In genomic region chr1:155744711-155745283, GRCh38 we compare ENCODE assay signal across 8 cellular contexts. TPM values are rescaled to one million over a fixed set of nuclear protein-coding genes. Genes with fewer than 3 reads are reported as not detected.
DNase-seq lines count a peak whose midpoint lies in the region; ATAC-seq and TF ChIP-seq lines count a peak whose summit lies in the region.

No MANE protein-coding gene starts in this region.

- no peaks in the 10 kb centered on the region for H3K9me3 Mint-ChIP-seq in activated CD4-positive, alpha-beta T cell treated with anti-CD3 and anti-CD28 coated beads for 36 hours (ENCODE audit: low read depth)
- H3K9me3 Mint-ChIP-seq in activated naive CD8-positive, alpha-beta T cell treated with anti-CD3 and anti-CD28 coated beads, Interleukin-2, amount 50 U/mL, for 24 hours = no peaks in the 10 kb centered on the region

- WGBS in testis, 2 donors = 52 to 65% methylated on average over 9 of the region's 9 CpGs

- H3K9me3 ChIP-seq in left lung (no peaks in the 10 kb centered on the region), testis (no peaks in the 10 kb centered on the region)

- peak overlapping the region; percentile 90 for H3K4me3 Mint-ChIP-seq in activated CD4-positive, alpha-beta T cell treated with anti-CD3 and anti-CD28 coated beads for 36 hours
- H3K4me3 Mint-ChIP-seq in activated naive CD8-positive, alpha-beta T cell treated with anti-CD3 and anti-CD28 coated beads, Interleukin-2, amount 50 U/mL, for 24 hours = peak overlapping the region; percentile 88

- peaks cover 10% of the 10 kb centered on the region for H3K36me3 Mint-ChIP-seq in activated CD4-positive, alpha-beta T cell treated with anti-CD3 and anti-CD28 coated beads for 36 hours (ENCODE audit: low read depth)
- peaks cover 14% of the 10 kb centered on the region for H3K36me3 Mint-ChIP-seq in activated naive CD8-positive, alpha-beta T cell treated with anti-CD3 and anti-CD28 coated beads, Interleukin-2, amount 50 U/mL, for 24 hours (ENCODE audit: low read depth)

- H3K4me1 ChIP-seq in left lung (peaks cover 0 to 8% of the 10 kb centered on the region in 2 donors), testis (no peaks in the 10 kb centered on the region)

- H3K4me3 ChIP-seq in left lung (peak overlapping the region; percentile 53 to 58), testis (peak overlapping the region; percentile 52 to 72)

- H3K27me3 Mint-ChIP-seq in activated CD4-positive, alpha-beta T cell treated with anti-CD3 and anti-CD28 coated beads for 36 hours = no peaks in the 10 kb centered on the region
- no peaks in the 10 kb centered on the region for H3K27me3 Mint-ChIP-seq in activated naive CD8-positive, alpha-beta T cell treated with anti-CD3 and anti-CD28 coated beads, Interleukin-2, amount 50 U/mL, for 24 hours

- POLR2A ChIA-PET in activated CD4-positive, alpha-beta T cell treated with anti-CD3 and anti-CD28 coated beads for 36 hours (lab: Charles Lee) = interaction anchor here (0.6 kb wide), 2 partner anchors 18 to 114 kb away, joined by 3 read pairs; no protein-coding TSS in a partner anchor

- intact Hi-C loops in activated CD4-positive, alpha-beta T cell treated with anti-CD3 and anti-CD28 coated beads for 36 hours (cut with DNase I, micrococcal nuclease) = loop anchor here in 1 of 2 experiments (1.0 to 5.0 kb wide), 6 partner anchors 57 to 594 kb away; partner anchors contain the start of genes CCT3, DAP3, KHDC4 and RIT1
- intact Hi-C loops in left lung (cut with DNase I) = no loop called here
- intact Hi-C loops in testis (cut with DNase I; ENCODE audit: low total_unique reads) = no loop called here

- H3K36me3 ChIP-seq in left lung (peaks cover 0 to 17% of the 10 kb centered on the region in 2 donors), testis (ENCODE audit: low read depth, missing control alignments) (no peaks in the 10 kb centered on the region)

- TF ChIP-seq POLR2A in testis (IDR thresholded peaks at IDR 0.05) = no peak

- TF ChIP-seq CTCF in left lung (IDR thresholded peaks at IDR 0.05) (no peak), testis (IDR thresholded peaks at IDR 0.05) (no peak)

- no peak for ATAC-seq in activated CD4-positive, alpha-beta T cell treated with anti-CD3 and anti-CD28 coated beads for 36 hours
- no peak for ATAC-seq in activated naive CD8-positive, alpha-beta T cell treated with anti-CD3 and anti-CD28 coated beads, Interleukin-2, amount 50 U/mL, for 24 hours
- ATAC-seq in left lung = no peak
- ATAC-seq in HG03280 (IDR thresholded peaks at IDR 0.05; ENCODE audit: unreplicated experiment) = no peak

- H3K4me1 Mint-ChIP-seq in activated CD4-positive, alpha-beta T cell treated with anti-CD3 and anti-CD28 coated beads for 36 hours = peaks cover 4% of the 10 kb centered on the region
- H3K4me1 Mint-ChIP-seq in activated naive CD8-positive, alpha-beta T cell treated with anti-CD3 and anti-CD28 coated beads, Interleukin-2, amount 50 U/mL, for 24 hours = peaks cover 12% of the 10 kb centered on the region

- CTCF ChIA-PET in activated CD4-positive, alpha-beta T cell treated with anti-CD3 and anti-CD28 coated beads for 36 hours (lab: Charles Lee) = interaction anchor here (0.7 to 1.0 kb wide), 3 partner anchors 16 to 276 kb away, joined by 3 to 4 read pairs (median 4); partner anchors contain the start of gene GON4L

- H3K27me3 ChIP-seq in left lung (no peaks in the 10 kb centered on the region), testis (no peaks in the 10 kb centered on the region)

- H3K27ac ChIP-seq in left lung = peak overlapping the region; percentile 65 to 73
- H3K27ac ChIP-seq in testis = peak overlapping the region; percentile 21 to 27

- no peak for DNase-seq in activated CD4-positive, alpha-beta T cell treated with anti-CD3 and anti-CD28 coated beads for 36 hours
- no peak for DNase-seq in activated CD4-positive, alpha-beta T cell treated with anti-CD3 and anti-CD28 coated beads, Interleukin-2, amount 50 U/mL, for 1 hour
- no peak for DNase-seq in activated naive CD8-positive, alpha-beta T cell treated with anti-CD3 and anti-CD28 coated beads, Interleukin-2, amount 50 U/mL, for 24 hours
- DNase-seq in left lung (no peak), testis (no peak), DMS114 treated with DMSO at 0.1 percent for 48 hours (lab: John Stamatoyannopoulos, UW; ENCODE audit: unreplicated experiment) (no peak), ecto neural progenitor cell (ENCODE audit: low spot score) (no peak)

- peak overlapping the region; percentile 78 for H3K27ac Mint-ChIP-seq in activated CD4-positive, alpha-beta T cell treated with anti-CD3 and anti-CD28 coated beads for 36 hours
- peak overlapping the region; percentile 87 for H3K27ac Mint-ChIP-seq in activated naive CD8-positive, alpha-beta T cell treated with anti-CD3 and anti-CD28 coated beads, Interleukin-2, amount 50 U/mL, for 24 hours

RNA-seq across cellular contexts. Expression of gene DAP3, which starts 55.9 kb away (rescaled TPM):
- total RNA-seq in activated CD4-positive, alpha-beta T cell treated with anti-CD3 and anti-CD28 coated beads for 36 hours = 100 to 1,000 TPM; 159 to 162 TPM
- 100 to 1,000 TPM in 1 of 2 donors, 10 to 100 TPM in 1; 71.7 to 102 TPM for total RNA-seq in left lung
- total RNA-seq in testis = 100 to 1,000 TPM; 277 to 286 TPM
- 121 TPM for polyA plus RNA-seq in testis (ENCODE audit: insufficient read depth, low read depth, low replicate concordance)

RNA-seq across cellular contexts. Expression of gene YY1AP1, which starts 56.2 kb away (rescaled TPM):
- total RNA-seq in activated CD4-positive, alpha-beta T cell treated with anti-CD3 and anti-CD28 coated beads for 36 hours = 10 to 100 TPM; 59.6 to 76.0 TPM
- 10 to 100 TPM; 43.7 to 65.1 TPM for total RNA-seq in left lung
- total RNA-seq in testis = 100 to 1,000 TPM; 171 to 219 TPM
- 205 TPM for polyA plus RNA-seq in testis (ENCODE audit: insufficient read depth, low read depth, low replicate concordance)
